In the genomic region with DNA sequence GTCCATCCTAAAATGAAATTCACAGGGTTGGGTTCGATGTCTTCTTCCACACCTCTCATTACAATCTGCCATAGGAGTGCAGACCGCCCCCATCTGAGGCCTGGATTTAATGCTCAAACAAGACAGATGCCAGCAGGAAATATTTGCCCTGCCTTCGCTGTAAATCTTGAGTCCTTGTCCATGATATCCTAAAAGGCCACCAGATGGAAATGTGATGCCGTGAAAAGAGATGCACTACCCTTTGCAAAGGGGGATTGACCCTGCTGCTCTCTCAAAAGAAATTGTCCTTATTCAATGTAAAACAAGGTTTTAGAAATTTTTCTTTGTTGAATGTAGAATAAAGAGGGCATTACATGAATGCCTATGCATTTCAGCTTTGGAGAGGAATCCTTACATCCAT, we compare ENCODE assay signal across 2 cellular contexts.
TF ChIP-seq lines count a peak whose summit lies in the region.

No MANE protein-coding gene starts in this region.

TF ChIP-seq in HepG2, 621 proteins besides CTCF, POLR2A, EP300 and RAD21:
- TF ChIP-seq STAG1 (CRISPR knock-in tag; IDR thresholded peaks at IDR 0.05) (peak; percentile 58), KAT7 (CRISPR knock-in tag; IDR thresholded peaks at IDR 0.05; ENCODE audit: borderline replicate concordance) (no peak)

TF ChIP-seq in H1, 55 proteins besides CTCF, POLR2A, EP300 and RAD21:
- no peak for TF ChIP-seq CBX5 (IDR thresholded peaks at IDR 0.05; ENCODE audit: low read depth, low read length)
- TF ChIP-seq, protein P1, sequence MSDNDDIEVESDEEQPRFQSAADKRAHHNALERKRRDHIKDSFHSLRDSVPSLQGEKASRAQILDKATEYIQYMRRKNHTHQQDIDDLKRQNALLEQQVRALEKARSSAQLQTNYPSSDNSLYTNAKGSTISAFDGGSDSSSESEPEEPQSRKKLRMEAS (IDR thresholded peaks at IDR 0.05), result no peak
- TF ChIP-seq HDAC2 (IDR thresholded peaks at IDR 0.05; ENCODE audit: borderline replicate concordance in 1 of 2, low read depth in 2 of 2, low read length in 2 of 2), result no peak
- TF ChIP-seq TCF12 (IDR thresholded peaks at IDR 0.05; ENCODE audit: low read depth, low read length), result no peak
- TF ChIP-seq EGR1 (IDR thresholded peaks at IDR 0.05; ENCODE audit: borderline replicate concordance, low read depth, low read length), result no peak
- no peak for TF ChIP-seq KDM5A (IDR thresholded peaks at IDR 0.05; ENCODE audit: low read length)
- no peak for TF ChIP-seq CREB1 (IDR thresholded peaks at IDR 0.05)
- TF ChIP-seq POU5F1 (IDR thresholded peaks at IDR 0.05; ENCODE audit: low read depth, low read length), result no peak
- TF ChIP-seq, protein P2, sequence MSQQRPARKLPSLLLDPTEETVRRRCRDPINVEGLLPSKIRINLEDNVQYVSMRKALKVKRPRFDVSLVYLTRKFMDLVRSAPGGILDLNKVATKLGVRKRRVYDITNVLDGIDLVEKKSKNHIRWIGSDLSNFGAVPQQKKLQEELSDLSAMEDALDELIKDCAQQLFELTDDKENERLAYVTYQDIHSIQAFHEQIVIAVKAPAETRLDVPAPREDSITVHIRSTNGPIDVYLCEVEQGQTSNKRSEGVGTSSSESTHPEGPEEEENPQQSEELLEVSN (IDR thresholded peaks at IDR 0.05), result no peak
- no peak for TF ChIP-seq SIX5 (IDR thresholded peaks at IDR 0.05; ENCODE audit: low read depth, low read length)
- no peak for TF ChIP-seq ZNF274 (IDR thresholded peaks at IDR 0.05; ENCODE audit: borderline replicate concordance, extremely low read depth, low read length)
- TF ChIP-seq BRCA1 (IDR thresholded peaks at IDR 0.05; ENCODE audit: low read depth, low read length), result no peak
- TF ChIP-seq CEBPB (IDR thresholded peaks at IDR 0.05; ENCODE audit: low read depth, low read length), result no peak
- TF ChIP-seq KDM4A (IDR thresholded peaks at IDR 0.05; ENCODE audit: low read depth, low read length, severe bottlenecking), result no peak
- no peak for TF ChIP-seq SRF (IDR thresholded peaks at IDR 0.05; ENCODE audit: low read depth, low read length)
